ENCODE assay signal across 10 cellular contexts in genomic region chr20:53942121-53942816, GRCh38.
DNase-seq lines count a peak whose midpoint lies in the region; ATAC-seq, FAIRE-seq and TF ChIP-seq lines count a peak whose summit lies in the region.
"Had no signal": no experiment of that assay in that cellular context is flagged by ENCODE, and none has a peak within 500 bp of the region (broad histone marks: within the 10 kb centered on the region; RNA-seq: fewer than 3 reads in every experiment).

No MANE protein-coding gene starts in this region.

- no peaks in the 10 kb centered on the region for H3K27me3 ChIP-seq in SU-DHL-6 (ENCODE audit: low read length)
- H3K27me3 ChIP-seq in small intestine (ENCODE audit: control insufficient read depth in 2 of 2, insufficient read depth in 2 of 2, low read length in 2 of 2), result no peaks in the 10 kb centered on the region

- H3F3A ChIP-seq in SU-DHL-6 (ENCODE audit: insufficient read depth), result 0 out of 2 replicates have a peak, but pooled peaks cover 9% of the 10 kb centered on the region

- H3K9me2 ChIP-seq in SU-DHL-6 (replicated peaks; ENCODE audit: insufficient read depth, low read length), result no peaks in the 10 kb centered on the region

- H3K79me2 ChIP-seq in SU-DHL-6 (ENCODE audit: insufficient read depth, low read length), result no peaks in the 10 kb centered on the region

- peak; percentile 51 for ATAC-seq in HG02642 (IDR thresholded peaks at IDR 0.05; ENCODE audit: poor library complexity, unreplicated experiment)

- H3K9ac ChIP-seq in SU-DHL-6 (ENCODE audit: low read length), result no peak overlapping the region

- H3K36me3 ChIP-seq in SU-DHL-6 (ENCODE audit: low read length) (no peaks in the 10 kb centered on the region), small intestine (ENCODE audit: control insufficient read depth in 2 of 2, insufficient read depth in 2 of 2, low read length in 2 of 2) (no peaks in the 10 kb centered on the region)

- peak overlapping the region; percentile 8 for H2AFZ ChIP-seq in SU-DHL-6 (ENCODE audit: low read depth, low read length, severe bottlenecking)

- no peak for TF ChIP-seq CTCF in SU-DHL-6 (IDR thresholded peaks at IDR 0.05; ENCODE audit: insufficient read depth, low read length, poor library complexity, severe bottlenecking)
- no peak for TF ChIP-seq CTCF in D721Med (IDR thresholded peaks at IDR 0.05; ENCODE audit: insufficient read depth, missing control alignments)

- H3K9me3 ChIP-seq in SU-DHL-6 (ENCODE audit: insufficient read depth, low read length), result no peaks in the 10 kb centered on the region
- no peaks in the 10 kb centered on the region for H3K9me3 ChIP-seq in small intestine (ENCODE audit: control insufficient read depth, low read depth)

- WGBS in small intestine, 3 donors, result 55 to 68% (median 62%) methylated on average over 12 of the region's 12 CpGs

- H4K20me1 ChIP-seq in SU-DHL-6 (ENCODE audit: low read depth, low read length), result no peaks in the 10 kb centered on the region

- H3K4me2 ChIP-seq in SU-DHL-6 (ENCODE audit: low read depth, low read length, poor library complexity, severe bottlenecking), result peak overlapping the region; percentile 38

- H3K4me3 ChIP-seq in SU-DHL-6 (ENCODE audit: insufficient read depth, low read length, poor library complexity, severe bottlenecking), result no peak overlapping the region
- H3K4me3 ChIP-seq in small intestine (ENCODE audit: low read depth in 1 of 2, low read length in 2 of 2), result no peak overlapping the region

- DNase-seq in myocyte (ENCODE audit: low read depth) (peak; percentile 48), SK-N-DZ (ENCODE audit: low spot score) (no peak), small intestine (no peak), NCI-H146 (lab: John Stamatoyannopoulos, UW) (no peak), D721Med (ENCODE audit: insufficient read length, low spot score) (no peak)
- DNase-seq: activated naive CD4-positive, alpha-beta T cell treated with anti-CD3 and anti-CD28 coated beads for 36 hours; stimulated activated CD4-positive, alpha-beta T cell treated with anti-CD3 and anti-CD28 coated beads, Interleukin-4, amount 100 ng/mL, for 4 hours had no signal

- H3K4me1 ChIP-seq in small intestine (ENCODE audit: control insufficient read depth in 2 of 2, insufficient read depth in 1 of 2, low read depth in 1 of 2, low read length in 1 of 2), result peaks cover 2 to 4% of the 10 kb centered on the region in 2 donors

- FAIRE-seq in G401.6 (lab: Jason Lieb, UNC), result peak; percentile 3
- FAIRE-seq in small intestine (lab: Jason Lieb, UNC), result no peak
- FAIRE-seq in D721Med (lab: Jason Lieb, UNC), result no peak

- H3K27ac ChIP-seq in SU-DHL-6 (ENCODE audit: low read depth, low read length) (no peak overlapping the region), small intestine (ENCODE audit: low read depth in 1 of 2, low read length in 1 of 2) (peak overlapping the region in 1 of 2 donors; percentile 28)
